Comparison of ENCODE assay signal across 1 cellular context in the genomic region with DNA sequence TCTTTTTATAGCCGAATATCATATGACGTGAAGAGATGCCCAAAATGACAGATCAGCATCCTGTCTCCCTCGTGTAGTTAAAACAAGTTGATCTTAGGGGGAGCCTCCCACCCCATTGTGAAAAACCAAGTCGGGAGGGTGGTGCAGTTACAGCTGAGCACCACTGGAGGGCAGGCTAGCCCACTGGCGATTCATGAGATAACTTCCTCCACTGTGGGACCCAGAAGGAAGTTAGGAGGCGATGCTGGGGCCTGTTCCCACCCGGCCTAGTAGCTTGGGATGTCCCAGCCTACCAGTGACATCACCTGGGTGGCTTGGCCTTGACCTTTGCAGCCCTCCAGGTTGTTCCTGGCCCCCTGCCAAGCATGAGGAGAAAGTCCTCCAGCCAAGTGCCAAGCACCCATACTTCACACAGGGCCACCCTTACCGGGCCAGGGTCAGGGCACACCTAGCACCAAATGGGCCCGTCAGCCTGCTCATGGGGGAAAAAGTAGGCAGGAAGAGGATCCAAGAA.
TF ChIP-seq lines count a peak whose summit lies in the region.

No MANE protein-coding gene starts in this region.

TF ChIP-seq in GM12878, 131 proteins besides CTCF, POLR2A, EP300 and RAD21 (continued from another document):
- TF ChIP-seq ZNF274 (IDR thresholded peaks at IDR 0.05; ENCODE audit: insufficient read depth, insufficient read length) (no peak), IRF4 (IDR thresholded peaks at IDR 0.05; ENCODE audit: low read depth, low read length) (no peak), POLR2AphosphoS2 (IDR thresholded peaks at IDR 0.05; ENCODE audit: low read depth, low read length) (peak; percentile 73), LARP7 (IDR thresholded peaks at IDR 0.05) (peak; percentile 24; the same call in 1 of the 2 replicates), KAT2A (conservative IDR thresholded peaks at IDR 0.05; ENCODE audit: control insufficient read depth, low read depth, low read length) (no peak), ZBTB4 (CRISPR knock-in tag; IDR thresholded peaks at IDR 0.05) (no peak), BRCA1 (IDR thresholded peaks at IDR 0.05; ENCODE audit: low read depth, low read length) (no peak), STAT3 (IDR thresholded peaks at IDR 0.05; ENCODE audit: low read depth, low read length) (no peak), DPF2 (IDR thresholded peaks at IDR 0.05) (0 out of 2 replicates have a peak, but pooled peaks have one; percentile 25), ZNF622 (IDR thresholded peaks at IDR 0.05) (no peak), CEBPB (IDR thresholded peaks at IDR 0.05; ENCODE audit: borderline replicate concordance in 1 of 2, low read depth in 2 of 2, low read length in 2 of 2) (no peak), SMAD5 (IDR thresholded peaks at IDR 0.05; ENCODE audit: low read depth) (0 out of 2 replicates have a peak, but pooled peaks have one; percentile 27), TCF12 (IDR thresholded peaks at IDR 0.05; ENCODE audit: low read depth, low read length) (no peak), EED (IDR thresholded peaks at IDR 0.05; ENCODE audit: low read depth) (no peak), FOXM1 (IDR thresholded peaks at IDR 0.05; ENCODE audit: low read depth, low read length) (0 out of 2 replicates have a peak, but pooled peaks have one; percentile 29), IKZF1 (conservative IDR thresholded peaks at IDR 0.05) (peak; percentile 50; the same call in 1 of the 2 replicates), YY1 (IDR thresholded peaks at IDR 0.05; ENCODE audit: low read depth, low read length) (peak; percentile 67; the same call in 1 of the 2 replicates), NBN (IDR thresholded peaks at IDR 0.05) (0 out of 2 replicates have a peak, but pooled peaks have one; percentile 41), BCLAF1 (IDR thresholded peaks at IDR 0.05) (no peak), EZH2 (IDR thresholded peaks at IDR 0.05; ENCODE audit: borderline replicate concordance, control insufficient read depth, low read depth, low read length) (no peak), POLR2AphosphoS5 (IDR thresholded peaks at IDR 0.05; ENCODE audit: low read length) (no peak), BCL3 (IDR thresholded peaks at IDR 0.05; ENCODE audit: borderline replicate concordance, insufficient read depth, low read depth, low read length, poor library complexity, severe bottlenecking) (peak; percentile 10), REST (IDR thresholded peaks at IDR 0.05; ENCODE audit: low read depth, low read length) (no peak), ZNF384 (IDR thresholded peaks at IDR 0.05; ENCODE audit: borderline replicate concordance, low read depth, low read length) (no peak), ZNF207 (IDR thresholded peaks at IDR 0.05; ENCODE audit: borderline replicate concordance) (no peak), FOXK2 (IDR thresholded peaks at IDR 0.05) (no peak), ATF7 (IDR thresholded peaks at IDR 0.05; ENCODE audit: low read depth) (no peak), SMC3 (IDR thresholded peaks at IDR 0.05; ENCODE audit: borderline replicate concordance, low read length) (peak; percentile 81), RUNX3 (IDR thresholded peaks at IDR 0.05; ENCODE audit: low read length) (no peak)
- TF ChIP-seq, protein P1, sequence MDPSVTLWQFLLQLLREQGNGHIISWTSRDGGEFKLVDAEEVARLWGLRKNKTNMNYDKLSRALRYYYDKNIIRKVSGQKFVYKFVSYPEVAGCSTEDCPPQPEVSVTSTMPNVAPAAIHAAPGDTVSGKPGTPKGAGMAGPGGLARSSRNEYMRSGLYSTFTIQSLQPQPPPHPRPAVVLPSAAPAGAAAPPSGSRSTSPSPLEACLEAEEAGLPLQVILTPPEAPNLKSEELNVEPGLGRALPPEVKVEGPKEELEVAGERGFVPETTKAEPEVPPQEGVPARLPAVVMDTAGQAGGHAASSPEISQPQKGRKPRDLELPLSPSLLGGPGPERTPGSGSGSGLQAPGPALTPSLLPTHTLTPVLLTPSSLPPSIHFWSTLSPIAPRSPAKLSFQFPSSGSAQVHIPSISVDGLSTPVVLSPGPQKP (IDR thresholded peaks at IDR 0.05; ENCODE audit: low read depth, low read length) = no peak
